In genomic region chr5:102888483-102888882, GRCh38 we compare ENCODE assay signal across 14 cellular contexts.
A peak's percentile ranks its signal among the peaks of the same experiment; 100 is the strongest.
DNase-seq lines count a peak whose midpoint lies in the region; ATAC-seq and TF ChIP-seq lines count a peak whose summit lies in the region.
"Had no signal": no experiment of that assay in that cellular context is flagged by ENCODE, and none has a peak within 500 bp of the region (broad histone marks: within the 10 kb centered on the region; RNA-seq: fewer than 3 reads in every experiment).

No MANE protein-coding gene starts in this region.

- intact Hi-C loops in activated CD4-positive, alpha-beta T cell treated with anti-CD3 and anti-CD28 coated beads, Interleukin-2, amount 10 ng/mL, durations not matched to agents 24 days and 14 days (cut with micrococcal nuclease): no loop called here
- intact Hi-C loops in natural killer cell (cut with micrococcal nuclease): loop anchor here (2.0 kb wide), 1 partner anchor 22 kb away; no protein-coding TSS in a partner anchor

- no peak overlapping the region for H3K4me3 Mint-ChIP-seq in activated CD4-positive, alpha-beta T cell treated with anti-CD3 and anti-CD28 coated beads, Interleukin-2, amount 10 ng/mL, durations not matched to agents 24 days and 14 days
- no peak overlapping the region for H3K4me3 Mint-ChIP-seq in endodermal cell
- peak overlapping the region; percentile 85 for H3K4me3 Mint-ChIP-seq in natural killer cell
- H3K4me3 Mint-ChIP-seq in stimulated activated effector memory CD8-positive, alpha-beta T cell treated with anti-CD3 and anti-CD28 coated beads, Interleukin-12 subunit alpha, Interleukin-12 subunit beta, amount 100 ng/mL, for 72 hours: no peak overlapping the region
- H3K4me3 Mint-ChIP-seq: CD14-positive monocyte had no signal

- ATAC-seq in natural killer cell (peak; percentile 66 to 75 (median 73)), HG02588 (IDR thresholded peaks at IDR 0.05; ENCODE audit: unreplicated experiment) (no peak)
- ATAC-seq in stimulated activated effector memory CD8-positive, alpha-beta T cell treated with anti-CD3 and anti-CD28 coated beads, Interleukin-12 subunit alpha, Interleukin-12 subunit beta, amount 100 ng/mL, for 72 hours: no peak

- H3K4me1 Mint-ChIP-seq in activated CD4-positive, alpha-beta T cell treated with anti-CD3 and anti-CD28 coated beads, Interleukin-2, amount 10 ng/mL, durations not matched to agents 24 days and 14 days: peaks cover 2% of the 10 kb centered on the region
- H3K4me1 Mint-ChIP-seq in endodermal cell (no peaks in the 10 kb centered on the region), natural killer cell (peaks cover 52 to 56% of the 10 kb centered on the region in 2 donors)
- peaks cover 23% of the 10 kb centered on the region for H3K4me1 Mint-ChIP-seq in stimulated activated effector memory CD8-positive, alpha-beta T cell treated with anti-CD3 and anti-CD28 coated beads, Interleukin-12 subunit alpha, Interleukin-12 subunit beta, amount 100 ng/mL, for 72 hours
- H3K4me1 Mint-ChIP-seq: CD14-positive monocyte had no signal

- H3K4me1 ChIP-seq in endodermal cell (ENCODE audit: control insufficient read depth, insufficient read depth, low read length): no peaks in the 10 kb centered on the region
- H3K4me1 ChIP-seq: HAP-1 had no signal

- H3K9me3 Mint-ChIP-seq in activated CD4-positive, alpha-beta T cell treated with anti-CD3 and anti-CD28 coated beads, Interleukin-2, amount 10 ng/mL, durations not matched to agents 24 days and 14 days: no peaks in the 10 kb centered on the region
- H3K9me3 Mint-ChIP-seq in endodermal cell: no peaks in the 10 kb centered on the region
- H3K9me3 Mint-ChIP-seq in natural killer cell: peaks cover 2% of the 10 kb centered on the region in 2 donors
- no peaks in the 10 kb centered on the region for H3K9me3 Mint-ChIP-seq in stimulated activated effector memory CD8-positive, alpha-beta T cell treated with anti-CD3 and anti-CD28 coated beads, Interleukin-12 subunit alpha, Interleukin-12 subunit beta, amount 100 ng/mL, for 72 hours

- DNase-seq in activated CD4-positive, alpha-beta T cell treated with anti-CD3 and anti-CD28 coated beads, Interleukin-2, amount 10 ng/mL, durations not matched to agents 24 days and 14 days: no peak
- DNase-seq in activated CD4-positive, alpha-beta T cell treated with anti-CD3 and anti-CD28 coated beads for 4 hours: no peak
- DNase-seq in endodermal cell (no peak), natural killer cell (no peak), cerebellum (ENCODE audit: low spot score) (no peak), islet precursor cell (no peak)
- no peak for DNase-seq in stimulated activated effector memory CD8-positive, alpha-beta T cell treated with anti-CD3 and anti-CD28 coated beads, Interleukin-12 subunit alpha, Interleukin-12 subunit beta, amount 100 ng/mL, for 72 hours (ENCODE audit: low spot score in 2 of 2)
- DNase-seq: DMS53, GF-D8 had no signal

- H3K9me3 ChIP-seq in endodermal cell (ENCODE audit: control insufficient read depth, low read length): no peaks in the 10 kb centered on the region
- H3K9me3 ChIP-seq: HAP-1 had no signal

- H3K36me3 Mint-ChIP-seq in activated CD4-positive, alpha-beta T cell treated with anti-CD3 and anti-CD28 coated beads, Interleukin-2, amount 10 ng/mL, durations not matched to agents 24 days and 14 days (ENCODE audit: low read depth): peaks cover 5% of the 10 kb centered on the region
- H3K36me3 Mint-ChIP-seq in endodermal cell (ENCODE audit: low read depth) (no peaks in the 10 kb centered on the region), natural killer cell (peaks cover 1% of the 10 kb centered on the region)
- no peaks in the 10 kb centered on the region for H3K36me3 Mint-ChIP-seq in stimulated activated effector memory CD8-positive, alpha-beta T cell treated with anti-CD3 and anti-CD28 coated beads, Interleukin-12 subunit alpha, Interleukin-12 subunit beta, amount 100 ng/mL, for 72 hours

- no peak for TF ChIP-seq CTCF in endodermal cell (conservative IDR thresholded peaks at IDR 0.05)
- no peak for TF ChIP-seq CTCF in natural killer cell (IDR thresholded peaks at IDR 0.05)

- H3K36me3 ChIP-seq in endodermal cell (ENCODE audit: control insufficient read depth, insufficient read depth, low read length): no peaks in the 10 kb centered on the region
- H3K36me3 ChIP-seq: HAP-1 had no signal

- peak overlapping the region; percentile 1 for H3K27ac Mint-ChIP-seq in activated CD4-positive, alpha-beta T cell treated with anti-CD3 and anti-CD28 coated beads, Interleukin-2, amount 10 ng/mL, durations not matched to agents 24 days and 14 days
- peak overlapping the region; percentile 30 for H3K27ac Mint-ChIP-seq in endodermal cell
- peak overlapping the region; percentile 83 to 90 for H3K27ac Mint-ChIP-seq in natural killer cell
- peak overlapping the region; percentile 30 for H3K27ac Mint-ChIP-seq in stimulated activated effector memory CD8-positive, alpha-beta T cell treated with anti-CD3 and anti-CD28 coated beads, Interleukin-12 subunit alpha, Interleukin-12 subunit beta, amount 100 ng/mL, for 72 hours

- H3K27me3 Mint-ChIP-seq in activated CD4-positive, alpha-beta T cell treated with anti-CD3 and anti-CD28 coated beads, Interleukin-2, amount 10 ng/mL, durations not matched to agents 24 days and 14 days: no peaks in the 10 kb centered on the region
- H3K27me3 Mint-ChIP-seq in endodermal cell (ENCODE audit: insufficient read depth) (no peaks in the 10 kb centered on the region), natural killer cell (ENCODE audit: low read depth in 2 of 2) (no peaks in the 10 kb centered on the region)

- H3K4me3 ChIP-seq in endodermal cell (ENCODE audit: low read length): no peak overlapping the region
- H3K4me3 ChIP-seq: HAP-1 had no signal

- H3K9ac ChIP-seq in endodermal cell (ENCODE audit: extremely low read depth, low read length, poor library complexity, severe bottlenecking): no peak overlapping the region

- H3K27me3 ChIP-seq in endodermal cell (ENCODE audit: control insufficient read depth, insufficient read depth, low read length, poor library complexity, severe bottlenecking): no peaks in the 10 kb centered on the region

- no peak overlapping the region for H3K27ac ChIP-seq in endodermal cell (ENCODE audit: low read depth, low read length)
- H3K27ac ChIP-seq: 22Rv1, HL-60 had no signal

Comparison
In these comparisons a context has a peak if more than half of its experiments do, and no peak if none do; other contexts are left out.
1. H3K27ac Mint-ChIP-seq: peak in every context shown above with its lines; median percentile 86 in natural killer cell; 30 in endodermal cell; 30 in stimulated activated effector memory CD8-positive, alpha-beta T cell treated with anti-CD3 and anti-CD28 coated beads, Interleukin-12 subunit alpha, Interleukin-12 subunit beta, amount 100 ng/mL, for 72 hours; 1 in activated CD4-positive, alpha-beta T cell treated with anti-CD3 and anti-CD28 coated beads, Interleukin-2, amount 10 ng/mL, durations not matched to agents 24 days and 14 days.
2. ATAC-seq: peak in natural killer cell (3 of 3); none in stimulated activated effector memory CD8-positive, alpha-beta T cell treated with anti-CD3 and anti-CD28 coated beads, Interleukin-12 subunit alpha, Interleukin-12 subunit beta, amount 100 ng/mL, for 72 hours (single experiment) and HG02588 (single experiment).